Comparison of ENCODE assay signal across 14 cellular contexts in genomic region chr10:69874464-69874863, GRCh38.
A peak's percentile ranks its signal among the peaks of the same experiment; 100 is the strongest.
DNase-seq lines count a peak whose midpoint lies in the region; ATAC-seq and TF ChIP-seq lines count a peak whose summit lies in the region.
"Had no signal": no experiment of that assay in that cellular context is flagged by ENCODE, and none has a peak within 500 bp of the region (broad histone marks: within the 10 kb centered on the region; RNA-seq: fewer than 3 reads in every experiment).

No MANE protein-coding gene starts in this region.

- H3K4me3 ChIP-seq in AG04450 (ENCODE audit: low read depth, low read length), result no peak overlapping the region

- peaks cover 6% of the 10 kb centered on the region for H3K4me1 ChIP-seq in foreskin keratinocyte
- H3K4me1 ChIP-seq: parathyroid adenoma had no signal

- POLR2A ChIA-PET in AG04450 (lab: Yijun Ruan, JAX), result no interaction called here

- no peak overlapping the region for H3K27ac ChIP-seq in AG04450 (ENCODE audit: low read depth, low read length)
- H3K27ac ChIP-seq in foreskin keratinocyte, result no peak overlapping the region
- H3K27ac ChIP-seq: C4-2B, parathyroid adenoma had no signal

- 0 out of 2 replicates have a peak, but pooled peaks have one; percentile 16 for TF ChIP-seq CTCF in AG04450 (IDR thresholded peaks at IDR 0.05; ENCODE audit: low read depth, low read length)
- no peak for TF ChIP-seq CTCF in foreskin keratinocyte (conservative IDR thresholded peaks at IDR 0.05)

- H3K27me3 ChIP-seq in AG04450 (ENCODE audit: control insufficient read depth, insufficient read depth, low read length) (no peaks in the 10 kb centered on the region), foreskin keratinocyte (no peaks in the 10 kb centered on the region)

- CTCF ChIA-PET in AG04450 (lab: Charles Lee), result no interaction called here

- H3K9me3 ChIP-seq in AG04450 (ENCODE audit: control insufficient read depth, insufficient read depth, low read length), result no peaks in the 10 kb centered on the region

- DNase-seq in AG04450 (ENCODE audit: low read depth, low spot score), result no peak
- peak; percentile 70 for DNase-seq in HPDE6-E6E7 (ENCODE audit: extremely low spot score)
- DNase-seq in amniotic stem cell (lab: John Stamatoyannopoulos, UW), result peak; percentile 1
- DNase-seq in foreskin keratinocyte, result peak in 1 of 2 donors; percentile 55
- DNase-seq in retina, result no peak
- DNase-seq in nucleus accumbens (lab: John Stamatoyannopoulos, UW), result no peak
- DNase-seq in islet precursor cell, result no peak
- DNase-seq: activated CD4-positive, alpha-beta T cell treated with anti-CD3 and anti-CD28 coated beads, Interleukin-2, amount 10 ng/mL, durations not matched to agents 7 days and 5 days; endodermal cell; NCI-H1930; T-cell had no signal

- peak; percentile 90 for ATAC-seq in foreskin keratinocyte
- ATAC-seq in HG03095 (IDR thresholded peaks at IDR 0.05; ENCODE audit: unreplicated experiment), result no peak

Comparison
In these comparisons a context has a peak if more than half of its experiments do, and no peak if none do; other contexts are left out.
1. DNase-seq: peak in HPDE6-E6E7 (single experiment) and amniotic stem cell (single experiment); none in AG04450 (single experiment), retina (single experiment), nucleus accumbens (0 of 56) and islet precursor cell (single experiment).